Comparison of ENCODE assay signal across 25 cellular contexts in genomic region chr1:178039826-178040380, GRCh38. TPM values are rescaled to one million over a fixed set of nuclear protein-coding genes. Genes with fewer than 3 reads are reported as not detected.
"Had no signal": no experiment of that assay in that cellular context is flagged by ENCODE, and none has a peak within 500 bp of the region (broad histone marks: within the 10 kb centered on the region; RNA-seq: fewer than 3 reads in every experiment).

No MANE protein-coding gene starts in this region.

- H3K4me1 Mint-ChIP-seq: activated B cell treated with CpG ODN at 0.5 μM for 24 hours; activated CD4-positive, alpha-beta T cell treated with anti-CD3 and anti-CD28 coated beads, Interleukin-2, amount 10 ng/mL, durations not matched to agents 7 days and 5 days; activated T-helper 17 cell treated with anti-CD3 and anti-CD28 coated beads, Interleukin-2, amount 50 U/mL, for 72 hours; T-helper 17 cell had no signal

- H3K9me3 Mint-ChIP-seq: activated B cell treated with CpG ODN at 0.5 μM for 24 hours had no signal

- ATAC-seq: activated T-helper 17 cell treated with anti-CD3 and anti-CD28 coated beads, Interleukin-2, amount 50 U/mL, for 72 hours; PC-3; T-helper 17 cell had no signal

- H3K27ac Mint-ChIP-seq: activated B cell treated with CpG ODN at 0.5 μM for 24 hours; activated CD4-positive, alpha-beta memory T cell treated with anti-CD3 and anti-CD28 coated beads for 36 hours; activated CD4-positive, alpha-beta T cell treated with anti-CD3 and anti-CD28 coated beads, Interleukin-2, amount 10 ng/mL, durations not matched to agents 7 days and 5 days; activated naive CD4-positive, alpha-beta T cell treated with anti-CD3 and anti-CD28 coated beads for 36 hours; activated naive CD8-positive, alpha-beta T cell; activated T-helper 17 cell treated with anti-CD3 and anti-CD28 coated beads, Interleukin-2, amount 50 U/mL, for 72 hours; T-helper 17 cell had no signal

- DNase-seq: activated B cell treated with CpG ODN at 0.5 μM for 24 hours; activated CD4-positive, alpha-beta memory T cell treated with anti-CD3 and anti-CD28 coated beads for 36 hours; activated CD4-positive, alpha-beta T cell treated with anti-CD3 and anti-CD28 coated beads for 1 hour; activated CD4-positive, alpha-beta T cell treated with anti-CD3 and anti-CD28 coated beads, Interleukin-2, amount 10 ng/mL, durations not matched to agents 7 days and 5 days; activated CD8-positive, alpha-beta memory T cell treated with anti-CD3 and anti-CD28 coated beads for 24 hours; activated gamma-delta T cell; activated naive CD4-positive, alpha-beta T cell treated with anti-CD3 and anti-CD28 coated beads for 36 hours; activated T-cell treated with anti-CD3 and anti-CD28 coated beads for 4 hours; activated T-cell treated with anti-CD3 and anti-CD28 coated beads, Interleukin-2, amount 50 U/mL, for 48 hours; KG1; MV-4-11; NCI-H1092 treated with DMSO at 0.1 percent for 48 hours; NCI-H1417 treated with DMSO at 0.1 percent for 48 hours; NCI-H1694; NCI-H2029; NCI-H2107; NCI-H2171 treated with DMSO at 0.1 percent for 48 hours; NCI-H345; NCI-H510A; PC-3; SHP77; T-helper 17 cell; T-helper 9 cell had no signal

- H3K36me3 Mint-ChIP-seq: activated CD4-positive, alpha-beta memory T cell treated with anti-CD3 and anti-CD28 coated beads for 36 hours; activated naive CD8-positive, alpha-beta T cell had no signal

- H3K27me3 Mint-ChIP-seq: T-helper 17 cell had no signal

- H3K4me3 Mint-ChIP-seq: activated B cell treated with CpG ODN at 0.5 μM for 24 hours; activated CD4-positive, alpha-beta memory T cell treated with anti-CD3 and anti-CD28 coated beads for 36 hours; activated CD4-positive, alpha-beta T cell treated with anti-CD3 and anti-CD28 coated beads, Interleukin-2, amount 10 ng/mL, durations not matched to agents 7 days and 5 days; activated naive CD4-positive, alpha-beta T cell treated with anti-CD3 and anti-CD28 coated beads for 36 hours; activated naive CD8-positive, alpha-beta T cell; activated T-helper 17 cell treated with anti-CD3 and anti-CD28 coated beads, Interleukin-2, amount 50 U/mL, for 72 hours; T-helper 17 cell had no signal

RNA-seq across cellular contexts. Expression of gene RASAL2, which starts 54.0 kb away (rescaled TPM):
- total RNA-seq: activated CD4-positive, alpha-beta memory T cell treated with anti-CD3 and anti-CD28 coated beads for 36 hours; activated CD4-positive, alpha-beta T cell treated with anti-CD3 and anti-CD28 coated beads, Interleukin-2, amount 10 ng/mL, durations not matched to agents 7 days and 5 days; activated naive CD4-positive, alpha-beta T cell treated with anti-CD3 and anti-CD28 coated beads for 36 hours had no signal
